In the genomic region with DNA sequence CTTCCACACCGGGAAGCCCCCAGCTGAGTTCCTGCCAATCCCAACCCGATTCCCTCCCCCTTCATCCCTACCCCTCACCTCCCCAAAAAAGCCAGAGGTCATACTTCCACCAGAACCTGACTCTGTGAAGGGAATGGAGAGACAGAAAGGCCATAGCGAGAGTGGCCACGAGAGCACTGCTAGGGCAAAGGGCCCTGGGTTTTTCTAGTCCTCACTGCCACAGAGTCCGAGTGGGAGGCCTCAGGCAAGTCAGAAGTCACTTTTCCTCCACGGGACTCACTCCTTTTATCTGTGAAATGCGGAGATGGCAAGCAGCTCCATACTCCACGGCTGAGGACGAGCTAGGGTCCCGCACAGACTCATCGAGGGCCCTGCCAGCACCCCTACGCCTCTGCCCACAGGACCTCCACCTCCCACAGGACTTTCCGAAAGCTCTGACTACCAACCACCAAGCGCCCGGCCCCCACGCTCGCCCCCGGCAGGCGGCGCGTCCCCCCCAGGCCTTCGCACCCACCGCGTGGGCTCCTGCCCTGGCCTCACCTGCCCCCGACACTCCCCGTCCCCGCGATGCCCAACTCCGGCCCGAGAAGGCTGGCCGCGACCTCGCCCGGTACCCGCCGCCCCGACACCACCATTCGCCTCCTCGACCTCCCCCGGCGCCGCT, we compare ENCODE assay signal across 8 cellular contexts. TPM values are rescaled to one million over a fixed set of nuclear protein-coding genes. Genes with fewer than 3 reads are reported as not detected.
A peak's percentile ranks its signal among the peaks of the same experiment; 100 is the strongest.
DNase-seq lines count a peak whose midpoint lies in the region; ATAC-seq and TF ChIP-seq lines count a peak whose summit lies in the region.

No MANE protein-coding gene starts in this region.

- in situ Hi-C loops in Panc1 (cut with HindIII; ENCODE audit: low pct_unique_long_range_greater_than_20kb, low sequenced_read_pairs): no loop called here

- POLR2A ChIA-PET in Panc1 (lab: Charles Lee): interaction anchor here (0.8 kb wide), 1 partner anchor 95 kb away, joined by 5 read pairs; no protein-coding TSS in a partner anchor

- peak; percentile 14 for ATAC-seq in HG02571 (IDR thresholded peaks at IDR 0.05; ENCODE audit: unreplicated experiment)
- peak; percentile 19 for ATAC-seq in Panc1

- H3K27ac ChIP-seq in Panc1 (ENCODE audit: low read length): peak overlapping the region; percentile 86

- DNase-seq in Panc1 (ENCODE audit: low read depth, low spot score) (no peak), glomerular visceral epithelial cell (ENCODE audit: extremely low spot score) (peak; percentile 40), pons (ENCODE audit: low spot score) (peak; percentile 34), ureter (ENCODE audit: low spot score) (peak; percentile 50), SHP77 treated with DMSO at 0.1 percent for 48 hours (lab: John Stamatoyannopoulos, UW) (no peak)
- DNase-seq in activated naive CD4-positive, alpha-beta T cell (lab: John Stamatoyannopoulos, UW): peak; percentile 10 to 39 (median 25)

- peaks cover 30% of the 10 kb centered on the region for H3K4me1 ChIP-seq in Panc1 (ENCODE audit: control insufficient read depth, insufficient read depth, low read length)

- H3K4me3 ChIP-seq in GM08714 (ENCODE audit: low read length): peak overlapping the region; percentile 81
- peak overlapping the region; percentile 66 to 69 for H3K4me3 ChIP-seq in Panc1 (ENCODE audit: low read depth in 2 of 2, low read length in 2 of 2)

- intact Hi-C loops in Panc1 (cut with micrococcal nuclease; ENCODE audit: unreplicated experiment): loop anchor here (10.0 kb wide), 1 partner anchor 61 kb away; no protein-coding TSS in a partner anchor

- H3K27me3 ChIP-seq in Panc1 (ENCODE audit: control insufficient read depth, insufficient read depth, low read length): no peaks in the 10 kb centered on the region

- peaks cover 9% of the 10 kb centered on the region; the same call in 1 of the 2 replicates for H3K36me3 ChIP-seq in Panc1 (ENCODE audit: control insufficient read depth, insufficient read depth, low read length)

- TF ChIP-seq CTCF in Panc1 (IDR thresholded peaks at IDR 0.05): 0 out of 2 replicates have a peak, but pooled peaks have one; percentile 6

- CTCF ChIA-PET in Panc1 (lab: Charles Lee): no interaction called here

- BruUV-seq in Panc1 (replicated peaks; lab: Mats Ljungman, UMichigan): no TSS peak

- no peaks in the 10 kb centered on the region for H3K9me3 ChIP-seq in Panc1 (ENCODE audit: control insufficient read depth, insufficient read depth, low read depth, low read length)

RNA-seq across cellular contexts. Expression of a gene that starts 0.8 kb away (rescaled TPM):
- 169 TPM for total RNA-seq in Panc1 (2021; ENCODE audit: unreplicated experiment)
- polyA plus RNA-seq in Panc1 (2012; ENCODE audit: insufficient read length): 34.8 TPM
- 68.5 TPM for total RNA-seq in ureter

Comparison
In these comparisons a context has a peak if more than half of its experiments do, and no peak if none do; other contexts are left out.
1. DNase-seq: peak in activated naive CD4-positive, alpha-beta T cell (4 of 4), glomerular visceral epithelial cell (single experiment), pons (single experiment) and ureter (single experiment); none in Panc1 (single experiment) and SHP77 treated with DMSO at 0.1 percent for 48 hours (single experiment).